8 cellular contexts compared by ENCODE assay signal in genomic region chr17:50559674-50560184, GRCh38. TPM values are rescaled to one million over a fixed set of nuclear protein-coding genes. Genes with fewer than 3 reads are reported as not detected.
DNase-seq lines count a peak whose midpoint lies in the region; ATAC-seq and TF ChIP-seq lines count a peak whose summit lies in the region.

No MANE protein-coding gene starts in this region.

- TF ChIP-seq CTCF in PC-3 (conservative IDR thresholded peaks at IDR 0.05; ENCODE audit: low read depth, low read length), result no peak

- H3K36me3 ChIP-seq in PC-3 (ENCODE audit: low read depth, low read length), result no peaks in the 10 kb centered on the region

- H3K27me3 ChIP-seq in PC-3 (ENCODE audit: low read length), result peaks cover 30% of the 10 kb centered on the region

- no peaks in the 10 kb centered on the region for H3K79me2 ChIP-seq in PC-3 (ENCODE audit: low read length)

- peaks cover 12% of the 10 kb centered on the region for H3K4me1 ChIP-seq in PC-3 (ENCODE audit: insufficient read depth, low read length)

- H2AFZ ChIP-seq in PC-3 (ENCODE audit: low read length), result peak overlapping the region; percentile 42; the same call in 1 of the 2 replicates

- no peaks in the 10 kb centered on the region for H3K9me3 ChIP-seq in PC-3 (ENCODE audit: low read length)

- H3F3A ChIP-seq in PC-3 (ENCODE audit: low read length, unreplicated experiment), result no peaks in the 10 kb centered on the region

- no TSS peak for BruUV-seq in PC-3 (replicated peaks; lab: Mats Ljungman, UMichigan)

- H3K9ac ChIP-seq in PC-3 (ENCODE audit: low read length), result no peak overlapping the region

- intact Hi-C loops in PC-3 (cut with micrococcal nuclease), result loop anchor here (5.0 kb wide), 1 partner anchor 73 kb away; the partner anchor contains the start of gene ABCC3

- CTCF ChIA-PET in PC-3 (lab: Charles Lee), result interaction anchor here (0.6 to 0.8 kb wide), 2 partner anchors 9 to 137 kb away, joined by 3 to 4 read pairs; no protein-coding TSS in a partner anchor

- DNase-seq in activated CD4-positive, alpha-beta T cell treated with anti-CD3 and anti-CD28 coated beads for 48 hours, result peak; percentile 61
- no peak for DNase-seq in activated CD4-positive, alpha-beta T cell treated with anti-CD3 and anti-CD28 coated beads, Interleukin-2, amount 50 U/mL, for 1 hour
- DNase-seq in PC-3, result peak; percentile 35
- peak; percentile 16 for DNase-seq in central memory CD4-positive, alpha-beta T cell
- DNase-seq in left kidney (ENCODE audit: low read depth, low spot score), result peak; percentile 82
- DNase-seq in stimulated activated naive CD8-positive, alpha-beta T cell treated with anti-CD3 and anti-CD28 coated beads, Interleukin-15, Interleukin-2, amounts not matched to agents 100 U/mL and 50 U/mL, for 24 hours, result peak; percentile 53
- no peak for DNase-seq in NCI-H2171 treated with DMSO at 0.1 percent for 48 hours (lab: John Stamatoyannopoulos, UW)

- no peaks in the 10 kb centered on the region for H4K20me1 ChIP-seq in PC-3 (ENCODE audit: low read length)

- ATAC-seq in PC-3, result peak; percentile 45
- ATAC-seq in stimulated activated naive CD8-positive, alpha-beta T cell treated with anti-CD3 and anti-CD28 coated beads, Interleukin-15, Interleukin-2, amounts not matched to agents 100 U/mL and 50 U/mL, for 24 hours, result peak; percentile 28
- ATAC-seq in GM21723 (IDR thresholded peaks at IDR 0.05; ENCODE audit: unreplicated experiment), result no peak

- H3K4me2 ChIP-seq in PC-3 (ENCODE audit: low read length), result peak overlapping the region; percentile 75

- peak overlapping the region; percentile 56 for H3K4me3 ChIP-seq in PC-3 (ENCODE audit: low read length)

- no peak overlapping the region for H3K27ac ChIP-seq in PC-3 (ENCODE audit: low read length)

- H3K9me2 ChIP-seq in PC-3 (replicated peaks; ENCODE audit: low read length), result no peaks in the 10 kb centered on the region

- POLR2A ChIA-PET in PC-3 (lab: Charles Lee; ENCODE audit: unreplicated experiment), result interaction anchor here (0.5 kb wide), 1 partner anchor 135 kb away, joined by 3 read pairs; no protein-coding TSS in a partner anchor

RNA-seq across cellular contexts. Expression of gene CACNA1G, which starts 0.8 kb away (rescaled TPM):
- total RNA-seq in PC-3 (2014; rRNA removed), result 0.04 and 0.12 TPM in 2 replicates

RNA-seq across cellular contexts. Expression of gene SPATA20, which starts 12.8 kb away (rescaled TPM):
- 104 and 115 TPM in 2 replicates for total RNA-seq in PC-3 (2014; rRNA removed)

RNA-seq across cellular contexts. Expression of gene EPN3, which starts 27.2 kb away (rescaled TPM):
- total RNA-seq in PC-3 (2014; rRNA removed), result 20.5 and 30.1 TPM in 2 replicates

RNA-seq across cellular contexts. Expression of gene MYCBPAP, which starts 51.5 kb away (rescaled TPM):
- 0.29 and 1.9 TPM in 2 replicates for total RNA-seq in PC-3 (2014; rRNA removed)

Comparison
In these comparisons a context has a peak if more than half of its experiments do, and no peak if none do; other contexts are left out.
1. DNase-seq: peak in activated CD4-positive, alpha-beta T cell treated with anti-CD3 and anti-CD28 coated beads for 48 hours (single experiment), PC-3 (single experiment), central memory CD4-positive, alpha-beta T cell (single experiment), left kidney (single experiment) and stimulated activated naive CD8-positive, alpha-beta T cell treated with anti-CD3 and anti-CD28 coated beads, Interleukin-15, Interleukin-2, amounts not matched to agents 100 U/mL and 50 U/mL, for 24 hours (single experiment); none in activated CD4-positive, alpha-beta T cell treated with anti-CD3 and anti-CD28 coated beads, Interleukin-2, amount 50 U/mL, for 1 hour (single experiment) and NCI-H2171 treated with DMSO at 0.1 percent for 48 hours (single experiment).